ENCODE assay signal across 8 cellular contexts in the genomic region with DNA sequence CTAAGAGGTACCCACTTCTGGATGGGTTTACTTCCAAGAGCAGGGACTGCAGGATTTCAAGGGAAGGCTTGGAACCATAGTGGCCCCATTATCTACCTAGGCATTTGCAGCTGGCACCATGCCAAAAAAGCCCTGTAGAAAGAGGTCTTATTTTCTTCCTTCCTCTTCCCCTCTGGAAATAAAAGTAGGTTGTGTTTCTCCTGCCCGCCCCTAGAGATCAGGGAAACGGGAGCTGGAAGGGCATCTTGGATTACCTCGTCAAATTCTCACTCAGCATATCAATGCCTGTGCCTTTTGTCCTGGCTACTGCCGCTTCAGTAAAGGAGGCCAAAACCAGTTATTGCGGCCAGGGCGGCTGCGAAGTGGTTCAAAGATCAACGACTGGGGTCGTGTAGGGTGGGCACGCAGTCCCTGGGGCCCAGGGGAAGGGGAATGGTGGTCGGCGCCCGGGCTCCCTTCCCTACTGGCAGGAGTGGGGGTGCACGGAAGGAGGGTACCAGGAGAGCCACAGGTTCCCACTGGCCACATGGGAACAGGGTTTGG. TPM values are rescaled to one million over a fixed set of nuclear protein-coding genes. Genes with fewer than 3 reads are reported as not detected.
DNase-seq lines count a peak whose midpoint lies in the region; ATAC-seq, FAIRE-seq and TF ChIP-seq lines count a peak whose summit lies in the region.

No MANE protein-coding gene starts in this region.

- H3K9me3 ChIP-seq in Loucy (ENCODE audit: insufficient read depth, low read depth, low read length): no peaks in the 10 kb centered on the region
- H3K9me3 ChIP-seq in duodenal mucosa (ENCODE audit: control insufficient read depth in 1 of 2, low read length in 2 of 2): no peaks in the 10 kb centered on the region
- H3K9me3 ChIP-seq in neural cell (ENCODE audit: low read length): no peaks in the 10 kb centered on the region
- no peaks in the 10 kb centered on the region for H3K9me3 ChIP-seq in OCI-LY7 (ENCODE audit: low read length)

- H3K27ac ChIP-seq in duodenal mucosa (ENCODE audit: low read depth, low read length): no peak overlapping the region
- H3K27ac ChIP-seq in neural cell (ENCODE audit: low read length): no peak overlapping the region
- no peak overlapping the region for H3K27ac ChIP-seq in OCI-LY7 (ENCODE audit: low read depth, low read length, poor library complexity, severe bottlenecking)

- peak; percentile 10 for DNase-seq in Calu3
- DNase-seq in H54 (ENCODE audit: insufficient read length, low spot score): no peak
- DNase-seq in OCI-LY7 (ENCODE audit: low spot score): no peak
- DNase-seq in COR-L47 (lab: John Stamatoyannopoulos, UW): no peak

- H3K4me2 ChIP-seq in Loucy (ENCODE audit: low read depth, low read length, poor library complexity, severe bottlenecking) (peak overlapping the region; percentile 87), neural cell (ENCODE audit: low read length) (peak overlapping the region; percentile 99), OCI-LY7 (ENCODE audit: low read length) (no peak overlapping the region)

- peak overlapping the region; percentile 77 for H3K4me3 Mint-ChIP-seq in Calu3 (ENCODE audit: low read depth, unreplicated experiment)

- H3K27me3 Mint-ChIP-seq in Calu3 (ENCODE audit: unreplicated experiment): no peaks in the 10 kb centered on the region

- H2AFZ ChIP-seq in Loucy (ENCODE audit: low read length): no peak overlapping the region
- H2AFZ ChIP-seq in neural cell (ENCODE audit: low read depth, low read length): no peak overlapping the region
- no peak overlapping the region for H2AFZ ChIP-seq in OCI-LY7 (ENCODE audit: low read length)

- H3K9me2 ChIP-seq in Loucy (replicated peaks; ENCODE audit: low read depth, low read length): no peaks in the 10 kb centered on the region
- H3K9me2 ChIP-seq in neural cell (ENCODE audit: insufficient read depth, low read length): no peaks in the 10 kb centered on the region
- no peaks in the 10 kb centered on the region for H3K9me2 ChIP-seq in OCI-LY7 (ENCODE audit: insufficient read depth, low read length)

- no peak for TF ChIP-seq RAD21 in neural cell (conservative IDR thresholded peaks at IDR 0.05)

- BruUV-seq in Calu3 (replicated peaks; lab: Mats Ljungman, UMichigan) (no TSS peak), OCI-LY7 (replicated peaks; lab: Mats Ljungman, UMichigan) (no TSS peak)

- H3K9ac ChIP-seq in Loucy (ENCODE audit: low read depth, low read length, poor library complexity, severe bottlenecking) (peak overlapping the region; percentile 60), duodenal mucosa (ENCODE audit: low read depth in 1 of 2, low read length in 2 of 2) (no peak overlapping the region), neural cell (ENCODE audit: low read length) (peak overlapping the region; percentile 84)

- peaks cover 22% of the 10 kb centered on the region for H4K20me1 ChIP-seq in Loucy (ENCODE audit: insufficient read depth, low read length, poor library complexity, severe bottlenecking)
- H4K20me1 ChIP-seq in neural cell (ENCODE audit: insufficient read depth): no peaks in the 10 kb centered on the region
- H4K20me1 ChIP-seq in OCI-LY7 (ENCODE audit: insufficient read depth, low read length): 0 out of 2 replicates have a peak, but pooled peaks cover 3% of the 10 kb centered on the region

- H3K36me3 ChIP-seq in Loucy (ENCODE audit: insufficient read depth, low read length): no peaks in the 10 kb centered on the region
- no peaks in the 10 kb centered on the region for H3K36me3 ChIP-seq in duodenal mucosa (ENCODE audit: control insufficient read depth in 1 of 2, insufficient read depth in 2 of 2, low read length in 2 of 2)
- no peaks in the 10 kb centered on the region for H3K36me3 ChIP-seq in neural cell (ENCODE audit: insufficient read depth, low read length)
- H3K36me3 ChIP-seq in OCI-LY7 (ENCODE audit: insufficient read depth, low read length): no peaks in the 10 kb centered on the region

- no peak for TF ChIP-seq POLR2A in H54 (IDR thresholded peaks at IDR 0.05; ENCODE audit: low read depth, low read length)

- CTCF ChIA-PET in Calu3 (lab: Charles Lee) (interaction anchor here (0.5 kb wide), 1 partner anchor 334 kb away, joined by 3 read pairs; no protein-coding TSS in a partner anchor), OCI-LY7 (lab: Charles Lee; ENCODE audit: unreplicated experiment) (no interaction called here)

- H3K27me3 ChIP-seq in Loucy (ENCODE audit: insufficient read depth, low read length, poor library complexity, severe bottlenecking) (no peaks in the 10 kb centered on the region), duodenal mucosa (ENCODE audit: control insufficient read depth in 1 of 2, insufficient read depth in 2 of 2, low read length in 2 of 2) (peaks cover 0 to 6% of the 10 kb centered on the region in 2 donors), neural cell (ENCODE audit: insufficient read depth, low read depth, low read length) (no peaks in the 10 kb centered on the region)

- H3K4me3 ChIP-seq in Loucy (ENCODE audit: low read length, poor library complexity, severe bottlenecking) (peak overlapping the region; percentile 88), duodenal mucosa (ENCODE audit: low read depth in 1 of 2, low read length in 2 of 2) (peak overlapping the region; percentile 59 to 76), neural cell (ENCODE audit: low read length) (peak overlapping the region; percentile 99), OCI-LY7 (ENCODE audit: low read depth, low read length, poor library complexity, severe bottlenecking) (no peak overlapping the region)

- no peak for ATAC-seq in GM18511 (IDR thresholded peaks at IDR 0.05; ENCODE audit: unreplicated experiment)

- FAIRE-seq in H54 (lab: Jason Lieb, UNC): no peak

- no peak for TF ChIP-seq EP300 in neural cell (conservative IDR thresholded peaks at IDR 0.05; ENCODE audit: poor library complexity, severe bottlenecking)

- H3K9me3 Mint-ChIP-seq in Calu3 (ENCODE audit: low read depth, unreplicated experiment): no peaks in the 10 kb centered on the region

- H3K27ac Mint-ChIP-seq in Calu3 (ENCODE audit: unreplicated experiment): no peak overlapping the region

- H3K4me1 Mint-ChIP-seq in Calu3 (ENCODE audit: low read depth, unreplicated experiment): peaks cover 17% of the 10 kb centered on the region

- intact Hi-C loops in Calu3 (cut with micrococcal nuclease; ENCODE audit: unreplicated experiment): no loop called here
- intact Hi-C loops in OCI-LY7 (cut with micrococcal nuclease; ENCODE audit: unreplicated experiment): no loop called here

- POLR2A ChIA-PET in OCI-LY7 (lab: Charles Lee): no interaction called here

- no peaks in the 10 kb centered on the region for H3F3A ChIP-seq in Loucy (ENCODE audit: low read depth)
- no peaks in the 10 kb centered on the region for H3F3A ChIP-seq in neural cell (ENCODE audit: insufficient read depth, low read length, poor library complexity, severe bottlenecking)

- no peak for TF ChIP-seq CTCF in Calu3 (IDR thresholded peaks at IDR 0.05; ENCODE audit: unreplicated experiment)
- no peak for TF ChIP-seq CTCF in Loucy (conservative IDR thresholded peaks at IDR 0.05; ENCODE audit: low read length)
- TF ChIP-seq CTCF in neural cell (IDR thresholded peaks at IDR 0.05; ENCODE audit: poor library complexity, severe bottlenecking): no peak
- no peak for TF ChIP-seq CTCF in OCI-LY7 (conservative IDR thresholded peaks at IDR 0.05; ENCODE audit: low read length)

- peaks cover 20% of the 10 kb centered on the region for H3K36me3 Mint-ChIP-seq in Calu3 (ENCODE audit: insufficient read depth, unreplicated experiment)

- H3K79me2 ChIP-seq in Loucy (ENCODE audit: insufficient read depth, low read length) (peaks cover 46% of the 10 kb centered on the region), neural cell (replicated peaks; ENCODE audit: insufficient read depth, low read length) (peaks cover 35% of the 10 kb centered on the region), OCI-LY7 (ENCODE audit: insufficient read depth, low read depth, low read length) (no peaks in the 10 kb centered on the region)

- peaks cover 38% of the 10 kb centered on the region for H3K4me1 ChIP-seq in Loucy (ENCODE audit: insufficient read depth, low read length, poor library complexity, severe bottlenecking)
- peaks cover 14 to 15% of the 10 kb centered on the region in 2 donors for H3K4me1 ChIP-seq in duodenal mucosa (ENCODE audit: control insufficient read depth in 1 of 2, insufficient read depth in 2 of 2, low read length in 2 of 2)
- H3K4me1 ChIP-seq in OCI-LY7 (ENCODE audit: insufficient read depth, low read length, poor library complexity, severe bottlenecking): peaks cover 10% of the 10 kb centered on the region

TF ChIP-seq in neural cell, 6 proteins besides CTCF, POLR2A, EP300 and RAD21 (continues in another document):
- TF ChIP-seq TAF1 (IDR thresholded peaks at IDR 0.05; ENCODE audit: low read depth) (no peak), MXI1 (conservative IDR thresholded peaks at IDR 0.05; ENCODE audit: poor library complexity, severe bottlenecking) (peak; percentile 42), EZH2 (IDR thresholded peaks at IDR 0.05; ENCODE audit: borderline replicate concordance, insufficient read depth, low read length, poor library complexity, severe bottlenecking) (no peak), POLR2AphosphoS5 (IDR thresholded peaks at IDR 0.05) (no peak)
- TF ChIP-seq, protein P1, sequence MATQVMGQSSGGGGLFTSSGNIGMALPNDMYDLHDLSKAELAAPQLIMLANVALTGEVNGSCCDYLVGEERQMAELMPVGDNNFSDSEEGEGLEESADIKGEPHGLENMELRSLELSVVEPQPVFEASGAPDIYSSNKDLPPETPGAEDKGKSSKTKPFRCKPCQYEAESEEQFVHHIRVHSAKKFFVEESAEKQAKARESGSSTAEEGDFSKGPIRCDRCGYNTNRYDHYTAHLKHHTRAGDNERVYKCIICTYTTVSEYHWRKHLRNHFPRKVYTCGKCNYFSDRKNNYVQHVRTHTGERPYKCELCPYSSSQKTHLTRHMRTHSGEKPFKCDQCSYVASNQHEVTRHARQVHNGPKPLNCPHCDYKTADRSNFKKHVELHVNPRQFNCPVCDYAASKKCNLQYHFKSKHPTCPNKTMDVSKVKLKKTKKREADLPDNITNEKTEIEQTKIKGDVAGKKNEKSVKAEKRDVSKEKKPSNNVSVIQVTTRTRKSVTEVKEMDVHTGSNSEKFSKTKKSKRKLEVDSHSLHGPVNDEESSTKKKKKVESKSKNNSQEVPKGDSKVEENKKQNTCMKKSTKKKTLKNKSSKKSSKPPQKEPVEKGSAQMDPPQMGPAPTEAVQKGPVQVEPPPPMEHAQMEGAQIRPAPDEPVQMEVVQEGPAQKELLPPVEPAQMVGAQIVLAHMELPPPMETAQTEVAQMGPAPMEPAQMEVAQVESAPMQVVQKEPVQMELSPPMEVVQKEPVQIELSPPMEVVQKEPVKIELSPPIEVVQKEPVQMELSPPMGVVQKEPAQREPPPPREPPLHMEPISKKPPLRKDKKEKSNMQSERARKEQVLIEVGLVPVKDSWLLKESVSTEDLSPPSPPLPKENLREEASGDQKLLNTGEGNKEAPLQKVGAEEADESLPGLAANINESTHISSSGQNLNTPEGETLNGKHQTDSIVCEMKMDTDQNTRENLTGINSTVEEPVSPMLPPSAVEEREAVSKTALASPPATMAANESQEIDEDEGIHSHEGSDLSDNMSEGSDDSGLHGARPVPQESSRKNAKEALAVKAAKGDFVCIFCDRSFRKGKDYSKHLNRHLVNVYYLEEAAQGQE (IDR thresholded peaks at IDR 0.05; ENCODE audit: borderline replicate concordance): no peak

RNA-seq across cellular contexts. Expression of gene SCD5, which starts 1.5 kb away (rescaled TPM):
- total RNA-seq in Calu3 (2022) (13.9 and 16.3 TPM in 2 replicates), OCI-LY7 (2022) (0.72 and 0.76 TPM in 2 replicates)
- 212 and 226 TPM in 2 replicates for polyA plus RNA-seq in neural cell
- 222 and 246 TPM in 2 replicates for polyA minus RNA-seq in neural cell
- total RNA-seq in OCI-LY7 (2014; rRNA removed; shearing (Covaris generic)): 0.47 and 1.1 TPM in 2 replicates

Comparison
In these comparisons a context has a peak if more than half of its experiments do, and no peak if none do; other contexts are left out.
1. H3K9ac ChIP-seq: peak in Loucy (single experiment) and neural cell (single experiment); none in duodenal mucosa (0 of 2).